In the genomic region with DNA sequence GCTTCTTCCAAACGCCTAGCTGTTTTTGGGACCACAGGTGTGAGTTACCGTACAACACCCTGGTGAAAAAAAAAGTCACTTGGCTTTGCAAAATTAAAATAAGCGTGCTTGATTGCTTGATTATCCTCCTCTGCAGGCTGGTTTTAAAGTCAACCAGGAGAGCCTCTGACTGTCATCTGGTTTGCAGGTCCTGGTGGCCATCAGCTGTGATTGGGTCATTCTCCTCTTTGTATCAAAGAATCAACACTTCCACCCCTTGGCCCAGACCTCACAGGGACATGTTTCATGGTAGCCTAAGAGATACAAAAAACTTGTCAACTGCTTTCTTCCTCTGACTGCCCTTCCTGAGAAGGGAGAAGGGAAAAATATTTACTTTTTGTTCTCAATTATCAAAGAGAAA, we compare ENCODE assay signal across 14 cellular contexts.
"Had no signal": no experiment of that assay in that cellular context is flagged by ENCODE, and none has a peak within 500 bp of the region (broad histone marks: within the 10 kb centered on the region; RNA-seq: fewer than 3 reads in every experiment).

No MANE protein-coding gene starts in this region.

- H3K36me3 Mint-ChIP-seq: type B pancreatic cell had no signal

- DNase-seq: activated naive CD8-positive, alpha-beta T cell treated with anti-CD3 and anti-CD28 coated beads, Interleukin-2, amount 50 U/mL, for 24 hours; anterior cingulate cortex; cortex of kidney; gastrocnemius medialis; heart left ventricle; kidney; stomach; T1000 had no signal

- H3K4me3 Mint-ChIP-seq: activated naive CD8-positive, alpha-beta T cell treated with anti-CD3 and anti-CD28 coated beads, Interleukin-2, amount 50 U/mL, for 24 hours; type B pancreatic cell had no signal

- H3K9me3 ChIP-seq: breast epithelium, gastrocnemius medialis, heart left ventricle, prostate gland, right atrium auricular region, stomach had no signal

- H3K36me3 ChIP-seq: breast epithelium, gastrocnemius medialis, heart left ventricle, prostate gland, right atrium auricular region, stomach had no signal

- ATAC-seq: esophagus mucosa, gastrocnemius medialis, left lobe of liver had no signal

- H3K27me3 ChIP-seq: breast epithelium, gastrocnemius medialis, heart left ventricle, right atrium auricular region had no signal

- H3K9me3 Mint-ChIP-seq: activated naive CD8-positive, alpha-beta T cell treated with anti-CD3 and anti-CD28 coated beads, Interleukin-2, amount 50 U/mL, for 24 hours; type B pancreatic cell had no signal

- H3K4me3 ChIP-seq: breast epithelium, gastrocnemius medialis, heart left ventricle, prostate gland, right atrium auricular region, stomach had no signal

- H3K27ac ChIP-seq: breast epithelium, gastrocnemius medialis, prostate gland, right atrium auricular region, stomach had no signal

- H3K4me1 ChIP-seq: prostate gland had no signal

- H3K27ac Mint-ChIP-seq: activated naive CD8-positive, alpha-beta T cell treated with anti-CD3 and anti-CD28 coated beads, Interleukin-2, amount 50 U/mL, for 24 hours; type B pancreatic cell had no signal
